ENCODE assay signal across 8 cellular contexts in the genomic region with DNA sequence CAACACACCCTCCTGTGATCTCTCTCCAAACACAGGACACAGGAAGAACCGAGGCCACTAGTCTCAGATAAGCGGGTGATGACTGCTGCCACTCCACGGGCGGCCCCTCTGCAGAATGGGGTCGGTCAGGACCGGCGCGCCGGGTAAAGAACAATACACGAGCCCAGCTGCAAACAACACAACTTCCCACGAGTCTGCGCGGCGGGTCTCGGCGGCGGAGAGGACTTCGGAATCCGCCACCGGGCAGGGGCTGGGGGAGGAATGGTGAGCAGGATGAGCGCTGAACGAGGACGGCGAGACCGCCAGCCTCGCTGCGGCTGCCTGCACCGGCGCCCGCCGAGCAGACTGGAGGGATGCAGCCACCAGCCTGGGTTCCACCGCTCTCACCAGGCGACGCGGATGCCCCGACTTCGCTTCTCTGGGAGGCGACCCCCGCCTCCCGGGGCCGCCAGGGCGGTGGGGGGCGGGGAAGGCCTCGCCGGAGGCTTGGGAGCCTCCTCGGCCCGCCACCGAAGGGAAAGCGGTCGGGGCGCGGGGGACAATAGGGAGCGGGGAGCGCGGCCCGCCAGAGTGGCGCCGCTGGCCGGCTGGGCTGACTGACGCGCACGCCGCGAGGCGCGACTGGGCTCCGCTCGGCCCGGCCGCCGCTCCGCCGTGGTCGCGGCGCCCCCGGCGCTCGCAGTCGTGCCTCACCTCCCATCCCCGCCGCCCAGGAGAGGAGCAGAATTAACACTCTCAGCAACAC. TPM values are rescaled to one million over a fixed set of nuclear protein-coding genes. Genes with fewer than 3 reads are reported as not detected.
DNase-seq lines count a peak whose midpoint lies in the region; ATAC-seq and TF ChIP-seq lines count a peak whose summit lies in the region.

No MANE protein-coding gene starts in this region.

- H3K27me3 Mint-ChIP-seq in naive B cell = no peaks in the 10 kb centered on the region

- no peak for TF ChIP-seq CTCF in 22Rv1 (IDR thresholded peaks at IDR 0.05)
- no peak for TF ChIP-seq CTCF in esophagus muscularis mucosa (IDR thresholded peaks at IDR 0.05)
- TF ChIP-seq CTCF in thyroid gland (IDR thresholded peaks at IDR 0.05) = peak in 1 of 6 experiments; percentile 5

- H3K27ac ChIP-seq in 22Rv1 = peak overlapping the region; percentile 94
- peak overlapping the region; percentile 98 to 99 (median 98) for H3K27ac ChIP-seq in esophagus muscularis mucosa (replicated peaks in 1 of 4)
- H3K27ac ChIP-seq in thyroid gland = peak overlapping the region; percentile 93 to 96 (median 95)

- H3K4me3 Mint-ChIP-seq in naive B cell = peak overlapping the region; percentile 94 to 99 (median 97)

- intact Hi-C loops in esophagus muscularis mucosa (cut with DNase I) = loop anchor here (1.0 kb wide), 1 partner anchor 22 kb away; a partner anchor contains a TSS
- intact Hi-C loops in thyroid gland (cut with DNase I) = loop anchor here (10.0 kb wide), 1 partner anchor 54 kb away; no protein-coding TSS in a partner anchor

- peaks cover 0 to 8% of the 10 kb centered on the region in 2 donors for H3K36me3 Mint-ChIP-seq in naive B cell

- no peak for TF ChIP-seq EP300 in esophagus muscularis mucosa (IDR thresholded peaks at IDR 0.05)

- H3K9me3 Mint-ChIP-seq in naive B cell = no peaks in the 10 kb centered on the region

- TF ChIP-seq POLR2A in esophagus muscularis mucosa (IDR thresholded peaks at IDR 0.05; ENCODE audit: low read depth) = no peak
- TF ChIP-seq POLR2A in thyroid gland (IDR thresholded peaks at IDR 0.05) = no peak

- no peaks in the 10 kb centered on the region for H3K27me3 ChIP-seq in esophagus muscularis mucosa
- H3K27me3 ChIP-seq in thyroid gland = no peaks in the 10 kb centered on the region

- H3K9me3 ChIP-seq in esophagus muscularis mucosa (no peaks in the 10 kb centered on the region), thyroid gland (no peaks in the 10 kb centered on the region)

- H3K4me1 ChIP-seq in esophagus muscularis mucosa = peaks cover 25 to 39% (median 37%) of the 10 kb centered on the region in 4 donors
- H3K4me1 ChIP-seq in thyroid gland = peaks cover 11 to 21% of the 10 kb centered on the region in 2 donors

- WGBS in esophagus muscularis mucosa = 0% methylated on average over 13 of the region's 82 CpGs
- WGBS in thyroid gland, 2 donors = 0 to 2% methylated on average over 10 to 18 of the region's 82 CpGs

- ATAC-seq in GM18520 (IDR thresholded peaks at IDR 0.05; ENCODE audit: unreplicated experiment) = peak; percentile 16
- peak; percentile 35 for ATAC-seq in HG03025 (IDR thresholded peaks at IDR 0.05; ENCODE audit: low FRiP score, unreplicated experiment)
- peak; percentile 26 to 28 for ATAC-seq in naive B cell (ENCODE audit: low read depth in 2 of 2)

- DNase-seq in NCI-H748 (lab: John Stamatoyannopoulos, UW; ENCODE audit: unreplicated experiment) = peak; percentile 62
- DNase-seq in activated T-cell treated with anti-CD3 and anti-CD28 coated beads, Interleukin-2, amount 50 U/mL, for 1 hour = peak; percentile 59
- DNase-seq in esophagus muscularis mucosa (ENCODE audit: extremely low spot score) = peak; percentile 93
- peak; percentile 47 for DNase-seq in naive B cell
- DNase-seq in thyroid gland = peak; percentile 50 to 56

- H3K36me3 ChIP-seq in esophagus muscularis mucosa = no peaks in the 10 kb centered on the region
- H3K36me3 ChIP-seq in thyroid gland = no peaks in the 10 kb centered on the region

- peaks cover 29 to 52% (median 48%) of the 10 kb centered on the region in 3 donors for H3K4me1 Mint-ChIP-seq in naive B cell

- peak overlapping the region; percentile 94 to 99 (median 96) for H3K27ac Mint-ChIP-seq in naive B cell

- H3K4me3 ChIP-seq in esophagus muscularis mucosa (peak overlapping the region; percentile 88 to 96 (median 92)), thyroid gland (replicated peaks in 1 of 3) (peak overlapping the region; percentile 78 to 85 (median 78))

RNA-seq across cellular contexts. Expression of a gene that starts 0.5 kb away (rescaled TPM):
- total RNA-seq in esophagus muscularis mucosa = 10 to 100 TPM; 43.8 to 58.8 (median 48.5) TPM
- polyA plus RNA-seq in naive B cell (ENCODE audit: low read depth in 6 of 6) = 100 to 1,000 TPM; 112 to 148 (median 126) TPM
- total RNA-seq in thyroid gland = 100 to 1,000 TPM; 112 to 157 (median 116) TPM

RNA-seq across cellular contexts. Expression of a gene that starts 22.1 kb away (rescaled TPM):
- 10 to 100 TPM; 26.6 to 38.2 (median 29.2) TPM for total RNA-seq in esophagus muscularis mucosa
- polyA plus RNA-seq in naive B cell (ENCODE audit: low read depth in 6 of 6) = 10 to 100 TPM in 4 of 6 donors, 1 to 10 TPM in 2; 6.3 to 20.2 (median 12.1) TPM
- 10 to 100 TPM; 27.1 to 31.3 (median 28.2) TPM for total RNA-seq in thyroid gland

Comparison
In these comparisons a context has a peak if more than half of its experiments do, and no peak if none do; other contexts are left out.
1. Peak in every context shown above with its lines: DNase-seq, ATAC-seq, H3K4me3 ChIP-seq and H3K27ac ChIP-seq.